Comparison of ENCODE assay signal across 8 cellular contexts in the genomic region with DNA sequence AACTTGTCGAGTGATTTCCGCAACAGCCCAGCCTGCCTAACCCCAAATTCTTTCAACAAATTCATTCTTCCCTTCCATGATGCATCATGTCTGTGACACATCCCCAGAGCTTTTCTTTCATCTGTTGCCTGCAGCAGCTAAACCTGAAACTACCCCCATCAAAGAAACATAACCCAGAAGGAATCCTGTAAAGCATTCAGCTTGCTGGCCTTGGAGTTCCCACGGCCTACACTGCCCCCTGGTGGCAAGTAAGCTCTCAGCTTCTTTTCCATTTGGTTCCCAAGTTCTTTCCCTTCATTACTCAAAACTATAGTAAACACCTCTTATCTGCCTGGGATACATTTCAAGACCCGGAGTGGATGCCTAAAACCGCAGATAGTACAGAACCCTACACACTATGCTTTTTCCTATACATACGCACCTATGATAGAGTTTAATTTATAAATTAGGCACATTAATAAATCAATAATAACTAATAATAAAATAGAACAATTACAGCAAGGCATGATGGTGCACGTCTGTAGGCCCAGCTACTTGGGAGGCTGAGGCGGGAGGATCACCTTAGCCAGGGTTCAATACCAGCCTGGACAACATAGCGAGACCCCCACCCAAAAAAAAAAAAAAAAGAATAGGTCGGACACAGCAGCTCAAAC. TPM values are rescaled to one million over a fixed set of nuclear protein-coding genes. Genes with fewer than 3 reads are reported as not detected.
DNase-seq lines count a peak whose midpoint lies in the region; ATAC-seq and TF ChIP-seq lines count a peak whose summit lies in the region.

No MANE protein-coding gene starts in this region.

- H3K36me3 Mint-ChIP-seq in T-helper 17 cell (ENCODE audit: low read depth), result peaks cover 2% of the 10 kb centered on the region

- no peak overlapping the region for H3K4me3 ChIP-seq in GM12864 (ENCODE audit: low read depth, low read length)
- no peak overlapping the region for H3K4me3 ChIP-seq in adrenal gland
- no peak overlapping the region for H3K4me3 ChIP-seq in retinal pigment epithelial cell (ENCODE audit: low read length)

- H3K27me3 ChIP-seq in adrenal gland, result no peaks in the 10 kb centered on the region

- no peaks in the 10 kb centered on the region for H3K27me3 Mint-ChIP-seq in T-helper 17 cell

- peak; percentile 65 for DNase-seq in GM12864 (ENCODE audit: low read depth)
- peak; percentile 62 for DNase-seq in NCI-H146 treated with DMSO at 0.1 percent for 48 hours (lab: John Stamatoyannopoulos, UW; ENCODE audit: unreplicated experiment)
- DNase-seq in T-helper 17 cell, result peak; percentile 69 to 76 (median 71)
- DNase-seq in adrenal gland, result peak; percentile 80 to 91 (median 82)
- peak; percentile 78 for DNase-seq in left cardiac atrium
- DNase-seq in retinal pigment epithelial cell (ENCODE audit: low read depth), result no peak

- 40 to 45% (median 42%) methylated on average over 10 of the region's 10 CpGs for WGBS in adrenal gland, 4 donors

- peaks cover 0 to 3% of the 10 kb centered on the region in 2 donors for H3K4me1 ChIP-seq in adrenal gland (replicated peaks in 1 of 2)

- peak overlapping the region; percentile 21 for H3K27ac Mint-ChIP-seq in T-helper 17 cell

- TF ChIP-seq POLR2A in adrenal gland (IDR thresholded peaks at IDR 0.05), result no peak

- no peak overlapping the region for H3K27ac ChIP-seq in adrenal gland

- no peak overlapping the region for H3K4me3 Mint-ChIP-seq in T-helper 17 cell

- ATAC-seq in T-helper 17 cell (peak; percentile 77), left cardiac atrium (peak; percentile 61 to 81), GM18873 (IDR thresholded peaks at IDR 0.05; ENCODE audit: low FRiP score, unreplicated experiment) (no peak), GM18498 (IDR thresholded peaks at IDR 0.05; ENCODE audit: unreplicated experiment) (no peak)

- TF ChIP-seq CTCF in GM12864 (IDR thresholded peaks at IDR 0.05; ENCODE audit: low read depth, low read length, missing control alignments), result peak; percentile 84
- TF ChIP-seq CTCF in adrenal gland (IDR thresholded peaks at IDR 0.05), result peak; percentile 87 to 94 (median 90)
- peak; percentile 90 for TF ChIP-seq CTCF in retinal pigment epithelial cell (conservative IDR thresholded peaks at IDR 0.05; ENCODE audit: low read depth, low read length)

- peaks cover 0 to 5% of the 10 kb centered on the region in 2 donors for H3K36me3 ChIP-seq in adrenal gland (replicated peaks in 1 of 2)

- H3K4me1 Mint-ChIP-seq in T-helper 17 cell, result peaks cover 10% of the 10 kb centered on the region

- intact Hi-C loops in adrenal gland (cut with DNase I), result loop anchor here in 1 of 2 donors (2.0 kb wide), 1 partner anchor 73 kb away; no protein-coding TSS in a partner anchor
- intact Hi-C loops in left cardiac atrium (cut with DNase I), result loop anchor here (1.0 to 2.0 kb wide), 2 partner anchors 72 to 73 kb away; no protein-coding TSS in a partner anchor

- H3K9me3 ChIP-seq in T-helper 17 cell (ENCODE audit: control insufficient read depth, low read length, poor library complexity, severe bottlenecking) (no peaks in the 10 kb centered on the region), adrenal gland (replicated peaks in 1 of 3) (no peaks in the 10 kb centered on the region)

RNA-seq across cellular contexts. Expression of gene ETHE1, which starts 7.4 kb away (rescaled TPM):
- total RNA-seq in T-helper 17 cell (10 to 100 TPM; 21.0 to 30.3 TPM), adrenal gland (10 to 100 TPM; 22.7 to 78.7 (median 39.4) TPM), left cardiac atrium (10 to 100 TPM; 13.7 to 17.9 TPM)
- 10 to 100 TPM; 18.2 to 20.0 (median 18.4) TPM for polyA plus RNA-seq in adrenal gland

RNA-seq across cellular contexts. Expression of gene ZNF575, which starts 13.4 kb away (rescaled TPM):
- total RNA-seq in T-helper 17 cell (1 to 10 TPM; 4.0 to 4.3 TPM), adrenal gland (1 to 10 TPM in 3 of 8 donors, under 1 TPM in 3, not detected in 2; 0.27 to 2.9 (median 1.4) TPM), left cardiac atrium (1 to 10 TPM; 1.1 to 1.6 TPM)
- polyA plus RNA-seq in adrenal gland, result 1 to 10 TPM in 2 of 3 donors, under 1 TPM in 1; 0.53 to 2.2 (median 1.2) TPM

RNA-seq across cellular contexts. Expression of gene PHLDB3, which starts 15.0 kb away (rescaled TPM):
- total RNA-seq in T-helper 17 cell, result 10 to 100 TPM; 24.2 to 40.5 TPM
- 10 to 100 TPM in 7 of 8 donors, 1 to 10 TPM in 1; 3.5 to 30.7 (median 19.5) TPM for total RNA-seq in adrenal gland
- polyA plus RNA-seq in adrenal gland, result 10 to 100 TPM in 2 of 3 donors, 1 to 10 TPM in 1; 1.7 to 54.5 (median 33.7) TPM
- 1 to 10 TPM; 7.3 to 7.4 TPM for total RNA-seq in left cardiac atrium

RNA-seq across cellular contexts. Expression of gene LYPD3, which starts 54.2 kb away (rescaled TPM):
- total RNA-seq in T-helper 17 cell (1 to 10 TPM; 5.1 to 7.4 TPM), adrenal gland (1 to 10 TPM in 5 of 8 donors, under 1 TPM in 3; 0.18 to 1.9 (median 1.2) TPM), left cardiac atrium (under 1 TPM; 0.35 to 0.42 TPM)
- polyA plus RNA-seq in adrenal gland, result under 1 TPM; 0.48 to 0.73 (median 0.57) TPM

RNA-seq across cellular contexts. Expression of gene XRCC1, which starts 55.8 kb away (rescaled TPM):
- total RNA-seq in T-helper 17 cell (10 to 100 TPM; 37.9 to 38.9 TPM), adrenal gland (10 to 100 TPM; 16.6 to 32.2 (median 26.6) TPM), left cardiac atrium (10 to 100 TPM; 14.0 to 17.4 TPM)
- 10 to 100 TPM; 15.7 to 37.2 (median 31.1) TPM for polyA plus RNA-seq in adrenal gland

Comparison
In these comparisons a context has a peak if more than half of its experiments do, and no peak if none do; other contexts are left out.
1. ATAC-seq: peak in T-helper 17 cell (single experiment) and left cardiac atrium (2 of 2); none in GM18873 (single experiment) and GM18498 (single experiment).
2. Peak in every context shown above with its lines, with median percentiles within 50 percentile points of each other: CTCF ChIP-seq.